Comparison of ENCODE assay signal across 11 cellular contexts in the genomic region with DNA sequence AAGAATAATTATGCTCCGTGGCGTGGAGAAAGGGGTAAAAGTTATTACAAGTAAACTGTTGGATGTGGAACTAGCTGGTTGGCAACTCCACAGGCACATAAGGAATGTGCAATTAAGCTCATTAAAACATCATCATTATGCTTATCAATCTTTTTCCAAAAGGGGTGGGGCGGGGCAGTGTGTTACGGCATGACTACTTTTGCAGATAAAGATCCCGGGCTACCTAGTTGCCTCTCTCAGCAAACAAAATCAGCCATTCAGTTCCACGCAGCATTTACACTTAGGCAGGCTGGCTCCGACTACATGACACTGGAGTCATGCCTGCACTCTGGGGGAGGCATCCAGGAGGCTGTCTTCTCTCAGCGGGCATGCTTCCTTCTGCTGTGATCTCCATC.
"Had no signal": no experiment of that assay in that cellular context is flagged by ENCODE, and none has a peak within 500 bp of the region (broad histone marks: within the 10 kb centered on the region; RNA-seq: fewer than 3 reads in every experiment).

No MANE protein-coding gene starts in this region.

- H3K27ac ChIP-seq: heart left ventricle, SK-N-MC, testis had no signal

- DNase-seq: activated effector memory CD4-positive, alpha-beta T cell treated with Interleukin-2 at 50 U/mL for 16 hours; activated T-cell treated with anti-CD3 and anti-CD28 coated beads, Interleukin-2, amount 50 U/mL, for 1 hour; heart left ventricle; naive B cell; stimulated activated CD4-positive, alpha-beta T cell treated with anti-CD3 and anti-CD28 coated beads, Interleukin-15, amount 100 ng/mL, for 24 hours; stimulated activated CD4-positive, alpha-beta T cell treated with anti-CD3 and anti-CD28 coated beads, Interleukin-4, amount 100 ng/mL, for 24 hours; stimulated activated naive CD8-positive, alpha-beta T cell treated with anti-CD3 and anti-CD28 coated beads, Interleukin-15, amount 100 ng/mL, for 72 hours; T-helper 17 cell had no signal

- H3K36me3 ChIP-seq: heart left ventricle had no signal

- ATAC-seq: activated naive CD4-positive, alpha-beta T cell treated with anti-CD3 and anti-CD28 coated beads, Interleukin-2, amount 50 U/mL, for 72 hours; heart left ventricle; stimulated activated naive CD8-positive, alpha-beta T cell treated with anti-CD3 and anti-CD28 coated beads, Interleukin-15, amount 100 ng/mL, for 72 hours; T-helper 17 cell had no signal

- H3K9me3 ChIP-seq: heart left ventricle, testis had no signal

- H3K9me3 Mint-ChIP-seq: activated naive CD4-positive, alpha-beta T cell treated with anti-CD3 and anti-CD28 coated beads, Interleukin-2, amount 50 U/mL, for 72 hours; naive B cell; stimulated activated naive CD8-positive, alpha-beta T cell treated with anti-CD3 and anti-CD28 coated beads, Interleukin-15, amount 100 ng/mL, for 72 hours had no signal

- H3K4me1 ChIP-seq: heart left ventricle had no signal

- H3K27ac Mint-ChIP-seq: activated naive CD4-positive, alpha-beta T cell treated with anti-CD3 and anti-CD28 coated beads, Interleukin-2, amount 50 U/mL, for 72 hours; naive B cell; stimulated activated naive CD8-positive, alpha-beta T cell treated with anti-CD3 and anti-CD28 coated beads, Interleukin-15, amount 100 ng/mL, for 72 hours; T-helper 17 cell had no signal

- H3K36me3 Mint-ChIP-seq: activated naive CD4-positive, alpha-beta T cell treated with anti-CD3 and anti-CD28 coated beads, Interleukin-2, amount 50 U/mL, for 72 hours had no signal

- H3K27me3 Mint-ChIP-seq: naive B cell; stimulated activated naive CD8-positive, alpha-beta T cell treated with anti-CD3 and anti-CD28 coated beads, Interleukin-15, amount 100 ng/mL, for 72 hours; T-helper 17 cell had no signal

- H3K27me3 ChIP-seq: heart left ventricle, testis had no signal

- H3K4me1 Mint-ChIP-seq: naive B cell; stimulated activated naive CD8-positive, alpha-beta T cell treated with anti-CD3 and anti-CD28 coated beads, Interleukin-15, amount 100 ng/mL, for 72 hours had no signal

- H3K4me3 ChIP-seq: heart left ventricle, SK-N-MC, testis had no signal

- H3K4me3 Mint-ChIP-seq: stimulated activated naive CD8-positive, alpha-beta T cell treated with anti-CD3 and anti-CD28 coated beads, Interleukin-15, amount 100 ng/mL, for 72 hours; T-helper 17 cell had no signal
